9 cellular contexts compared by ENCODE assay signal in genomic region chr9:133117271-133118178, GRCh38. TPM values are rescaled to one million over a fixed set of nuclear protein-coding genes. Genes with fewer than 3 reads are reported as not detected.
DNase-seq lines count a peak whose midpoint lies in the region; ATAC-seq and TF ChIP-seq lines count a peak whose summit lies in the region.
"Had no signal": no experiment of that assay in that cellular context is flagged by ENCODE, and none has a peak within 500 bp of the region (broad histone marks: within the 10 kb centered on the region; RNA-seq: fewer than 3 reads in every experiment).

No MANE protein-coding gene starts in this region.

- TF ChIP-seq CTCF in spleen (IDR thresholded peaks at IDR 0.05 in 8 of 11, conservative IDR thresholded peaks at IDR 0.05 in 3 of 11) = no peak

- peaks cover 32% of the 10 kb centered on the region for H3K4me1 ChIP-seq in GM23248 (ENCODE audit: insufficient read depth)
- peaks cover 80 to 97% (median 96%) of the 10 kb centered on the region in 6 donors for H3K4me1 ChIP-seq in spleen

- in situ Hi-C loops in GM23248 (cut with MboI) = no loop called here

- peaks cover 5% of the 10 kb centered on the region; the same call in 1 of the 2 replicates for H3F3A ChIP-seq in GM23248 (ENCODE audit: insufficient read depth)

- intact Hi-C loops in activated T-helper 1 cell treated with anti-CD3 and anti-CD28 coated beads, Interleukin-12 subunit alpha, Interleukin-12 subunit beta, Interleukin-2, Interleukin-4 antibody, amounts not matched to agents 30 ng/mL and 10 ng/mL and 1 ng/mL, durations not matched to agents 14 hours and 24 hours and 36 hours (cut with micrococcal nuclease) = no loop called here
- intact Hi-C loops in spleen (cut with DNase I; ENCODE audit: low total_unique reads) = no loop called here

- H3K27me3 Mint-ChIP-seq in activated T-helper 1 cell treated with anti-CD3 and anti-CD28 coated beads, Interleukin-12 subunit alpha, Interleukin-12 subunit beta, Interleukin-2, Interleukin-4 antibody, amounts not matched to agents 30 ng/mL and 10 ng/mL and 1 ng/mL, durations not matched to agents 14 hours and 24 hours and 36 hours (ENCODE audit: insufficient read depth) = no peaks in the 10 kb centered on the region
- peaks cover 0 to 20% (median 14%) of the 10 kb centered on the region in 3 donors for H3K27me3 Mint-ChIP-seq in immature natural killer cell (ENCODE audit: low read depth in 3 of 3)

- peaks cover 66% of the 10 kb centered on the region for H3K4me1 Mint-ChIP-seq in activated T-helper 1 cell treated with anti-CD3 and anti-CD28 coated beads, Interleukin-12 subunit alpha, Interleukin-12 subunit beta, Interleukin-2, Interleukin-4 antibody, amounts not matched to agents 30 ng/mL and 10 ng/mL and 1 ng/mL, durations not matched to agents 14 hours and 24 hours and 36 hours (ENCODE audit: low read depth)
- H3K4me1 Mint-ChIP-seq in immature natural killer cell = peaks cover 72 to 82% of the 10 kb centered on the region in 2 donors

- DNase-seq in GM23248 (peak; percentile 57), immature natural killer cell (no peak), spleen (peak; percentile 77), RKO (ENCODE audit: low spot score) (no peak), NCI-H226 (no peak)
- DNase-seq in activated T-helper 1 cell treated with anti-CD3 and anti-CD28 coated beads, Interleukin-12 subunit alpha, Interleukin-12 subunit beta, Interleukin-2, Interleukin-4 antibody, amounts not matched to agents 30 ng/mL and 10 ng/mL and 1 ng/mL, durations not matched to agents 14 hours and 24 hours and 36 hours (ENCODE audit: low spot score) = no peak
- DNase-seq: SW 1271 had no signal

- H3K4me3 ChIP-seq in GM23248 (no peak overlapping the region), spleen (no peak overlapping the region)
- H3K4me3 ChIP-seq: ascending aorta had no signal

- no peak overlapping the region for H3K4me2 ChIP-seq in GM23248 (ENCODE audit: unreplicated experiment)

- H3K27ac ChIP-seq in GM23248 (no peak overlapping the region), spleen (peak overlapping the region in 5 of 8 donors; percentile 41 to 95 (median 75))
- H3K27ac ChIP-seq: ascending aorta had no signal

- no peak overlapping the region for H3K9ac ChIP-seq in GM23248

- H3K9me3 ChIP-seq in GM23248 (ENCODE audit: low read depth) = no peaks in the 10 kb centered on the region
- no peaks in the 10 kb centered on the region for H3K9me3 ChIP-seq in spleen
- H3K9me3 ChIP-seq: ascending aorta had no signal

- no peak overlapping the region for H2AFZ ChIP-seq in GM23248

- H4K20me1 ChIP-seq in GM23248 (ENCODE audit: insufficient read depth) = no peaks in the 10 kb centered on the region; the same call in 1 of the 2 replicates

- H3K27me3 ChIP-seq in GM23248 (replicated peaks; ENCODE audit: insufficient read depth) (no peaks in the 10 kb centered on the region), spleen (replicated peaks in 1 of 7) (no peaks in the 10 kb centered on the region)
- H3K27me3 ChIP-seq: ascending aorta had no signal

- no peaks in the 10 kb centered on the region for H3K9me3 Mint-ChIP-seq in activated T-helper 1 cell treated with anti-CD3 and anti-CD28 coated beads, Interleukin-12 subunit alpha, Interleukin-12 subunit beta, Interleukin-2, Interleukin-4 antibody, amounts not matched to agents 30 ng/mL and 10 ng/mL and 1 ng/mL, durations not matched to agents 14 hours and 24 hours and 36 hours
- no peaks in the 10 kb centered on the region for H3K9me3 Mint-ChIP-seq in immature natural killer cell

- H3K9me2 ChIP-seq in GM23248 (ENCODE audit: insufficient read depth) = no peaks in the 10 kb centered on the region

- peaks cover 10% of the 10 kb centered on the region for H3K36me3 Mint-ChIP-seq in activated T-helper 1 cell treated with anti-CD3 and anti-CD28 coated beads, Interleukin-12 subunit alpha, Interleukin-12 subunit beta, Interleukin-2, Interleukin-4 antibody, amounts not matched to agents 30 ng/mL and 10 ng/mL and 1 ng/mL, durations not matched to agents 14 hours and 24 hours and 36 hours (ENCODE audit: low read depth)
- H3K36me3 Mint-ChIP-seq in immature natural killer cell = no peaks in the 10 kb centered on the region

- no peak for TF ChIP-seq POLR2A in spleen (IDR thresholded peaks at IDR 0.05)

- peaks cover 66% of the 10 kb centered on the region for H3K79me2 ChIP-seq in GM23248 (ENCODE audit: insufficient read depth)

- ATAC-seq in HG02642 (IDR thresholded peaks at IDR 0.05; ENCODE audit: poor library complexity, unreplicated experiment) = no peak

- 63 to 68% methylated on average over 18 of the region's 18 CpGs for WGBS in GM23248 (ENCODE audit: low coverage in 1 of 2, low lambda C conversion rate in 2 of 2, missing lambda C conversion rate in 2 of 2), 2 experiments
- 58 to 80% (median 74%) methylated on average over 14 to 18 of the region's 18 CpGs for WGBS in spleen, 5 donors

- no peaks in the 10 kb centered on the region for H3K36me3 ChIP-seq in GM23248 (ENCODE audit: low read depth)
- no peaks in the 10 kb centered on the region for H3K36me3 ChIP-seq in spleen
- H3K36me3 ChIP-seq: ascending aorta had no signal

- peak overlapping the region; percentile 11 for H3K4me3 Mint-ChIP-seq in activated T-helper 1 cell treated with anti-CD3 and anti-CD28 coated beads, Interleukin-12 subunit alpha, Interleukin-12 subunit beta, Interleukin-2, Interleukin-4 antibody, amounts not matched to agents 30 ng/mL and 10 ng/mL and 1 ng/mL, durations not matched to agents 14 hours and 24 hours and 36 hours
- peak overlapping the region in 1 of 5 donors; percentile 21 for H3K4me3 Mint-ChIP-seq in immature natural killer cell

- peak overlapping the region; percentile 81 for H3K27ac Mint-ChIP-seq in activated T-helper 1 cell treated with anti-CD3 and anti-CD28 coated beads, Interleukin-12 subunit alpha, Interleukin-12 subunit beta, Interleukin-2, Interleukin-4 antibody, amounts not matched to agents 30 ng/mL and 10 ng/mL and 1 ng/mL, durations not matched to agents 14 hours and 24 hours and 36 hours
- peak overlapping the region; percentile 48 to 86 (median 76) for H3K27ac Mint-ChIP-seq in immature natural killer cell

RNA-seq across cellular contexts. Expression of gene RALGDS, which starts 3.5 kb away (rescaled TPM):
- 21.7 and 51.7 TPM in 2 replicates for total RNA-seq in GM23248 (2014; rRNA removed; shearing (Covaris generic))
- polyA plus RNA-seq in GM23248 (2016; fragmentation: Nextera tagmentation; extraction: Ambion mirVana) (8.5 and 8.9 TPM in 2 replicates), immature natural killer cell (10 to 100 TPM; 31.2 to 68.8 (median 31.6) TPM), spleen (10 to 100 TPM; 21.3 to 40.1 (median 27.2) TPM)
- total RNA-seq in activated T-helper 1 cell treated with anti-CD3 and anti-CD28 coated beads, Interleukin-12 subunit alpha, Interleukin-12 subunit beta, Interleukin-2, Interleukin-4 antibody, amounts not matched to agents 30 ng/mL and 10 ng/mL and 1 ng/mL, durations not matched to agents 14 hours and 24 hours and 36 hours = 88.7 and 94.4 TPM in 2 replicates
- total RNA-seq in spleen = 10 to 100 TPM; 50.6 to 74.3 (median 60.3) TPM

RNA-seq across cellular contexts. Expression of gene GBGT1, which starts 46.2 kb away (rescaled TPM):
- total RNA-seq in GM23248 (2014; rRNA removed; shearing (Covaris generic)) = 2.7 and 3.1 TPM in 2 replicates
- polyA plus RNA-seq in GM23248 (2016; fragmentation: Nextera tagmentation; extraction: Ambion mirVana) (0.95 and 1.3 TPM in 2 replicates), immature natural killer cell (not detected), spleen (10 to 100 TPM in 2 of 3 donors, 1 to 10 TPM in 1; 9.2 to 14.1 (median 10.7) TPM)
- 8.6 and 9.4 TPM in 2 replicates for total RNA-seq in activated T-helper 1 cell treated with anti-CD3 and anti-CD28 coated beads, Interleukin-12 subunit alpha, Interleukin-12 subunit beta, Interleukin-2, Interleukin-4 antibody, amounts not matched to agents 30 ng/mL and 10 ng/mL and 1 ng/mL, durations not matched to agents 14 hours and 24 hours and 36 hours
- 10 to 100 TPM; 16.8 to 52.8 (median 31.2) TPM for total RNA-seq in spleen

RNA-seq across cellular contexts. Expression of gene CEL, which starts 55.7 kb away (rescaled TPM):
- total RNA-seq in GM23248 (2014; rRNA removed; shearing (Covaris generic)) = 0.22 TPM in 1 of 2 replicates, not detected in the other
- polyA plus RNA-seq in GM23248 (2016; fragmentation: Nextera tagmentation; extraction: Ambion mirVana) = 0.13 TPM in 1 of 2 replicates, not detected in the other
- 1.8 and 2.0 TPM in 2 replicates for total RNA-seq in activated T-helper 1 cell treated with anti-CD3 and anti-CD28 coated beads, Interleukin-12 subunit alpha, Interleukin-12 subunit beta, Interleukin-2, Interleukin-4 antibody, amounts not matched to agents 30 ng/mL and 10 ng/mL and 1 ng/mL, durations not matched to agents 14 hours and 24 hours and 36 hours
- not detected for polyA plus RNA-seq in immature natural killer cell
- total RNA-seq in spleen = 1 to 10 TPM in 3 of 7 donors, under 1 TPM in 2, not detected in 2; 0.58 to 5.3 (median 1.9) TPM
- under 1 TPM; 0.46 to 0.67 (median 0.55) TPM for polyA plus RNA-seq in spleen
- total RNA-seq: ascending aorta had no signal

Comparison
In these comparisons a context has a peak if more than half of its experiments do, and no peak if none do; other contexts are left out.
1. DNase-seq: peak in GM23248 (single experiment) and spleen (single experiment); none in activated T-helper 1 cell treated with anti-CD3 and anti-CD28 coated beads, Interleukin-12 subunit alpha, Interleukin-12 subunit beta, Interleukin-2, Interleukin-4 antibody, amounts not matched to agents 30 ng/mL and 10 ng/mL and 1 ng/mL, durations not matched to agents 14 hours and 24 hours and 36 hours (single experiment), immature natural killer cell (0 of 3), RKO (single experiment) and NCI-H226 (single experiment).